ENCODE assay signal across 1 cellular context in genomic region chr10:100081075-100082001, GRCh38.
TF ChIP-seq lines count a peak whose summit lies in the region.

Gene CPN1, minus strand, starts transcription at chr10:100081869. Its CDS starts 244 bp downstream, at chr10:100081625.

TF ChIP-seq in GM23338, 12 proteins besides CTCF, POLR2A, EP300 and RAD21:
- no peak for TF ChIP-seq ZNF462 (CRISPR knock-in tag; IDR thresholded peaks at IDR 0.05)
- TF ChIP-seq ETS1 (IDR thresholded peaks at IDR 0.05), result no peak
- TF ChIP-seq REST (IDR thresholded peaks at IDR 0.05; ENCODE audit: unreplicated experiment), result no peak
- TF ChIP-seq ZNF331 (CRISPR knock-in tag; IDR thresholded peaks at IDR 0.05; ENCODE audit: low read depth), result no peak
- TF ChIP-seq EZH2 (IDR thresholded peaks at IDR 0.05; ENCODE audit: low read depth, unreplicated experiment), result no peak
- TF ChIP-seq CREB1 (CRISPR knock-in tag; IDR thresholded peaks at IDR 0.05; ENCODE audit: low read depth), result no peak
- no peak for TF ChIP-seq ZNF114 (CRISPR knock-in tag; IDR thresholded peaks at IDR 0.05)
- no peak for TF ChIP-seq EZH2phosphoT487 (IDR thresholded peaks at IDR 0.05; ENCODE audit: unreplicated experiment)
- no peak for TF ChIP-seq STAT1 (IDR thresholded peaks at IDR 0.05; ENCODE audit: unreplicated experiment)
- no peak for TF ChIP-seq JUNB (IDR thresholded peaks at IDR 0.05; ENCODE audit: unreplicated experiment)
- TF ChIP-seq POLR2AphosphoS5 (IDR thresholded peaks at IDR 0.05; ENCODE audit: low read depth), result no peak
- no peak for TF ChIP-seq NANOG (IDR thresholded peaks at IDR 0.05; ENCODE audit: borderline replicate concordance)
TF ChIP-seq in GM23338: peak in this region for 0.
